8 cellular contexts compared by ENCODE assay signal in the genomic region with DNA sequence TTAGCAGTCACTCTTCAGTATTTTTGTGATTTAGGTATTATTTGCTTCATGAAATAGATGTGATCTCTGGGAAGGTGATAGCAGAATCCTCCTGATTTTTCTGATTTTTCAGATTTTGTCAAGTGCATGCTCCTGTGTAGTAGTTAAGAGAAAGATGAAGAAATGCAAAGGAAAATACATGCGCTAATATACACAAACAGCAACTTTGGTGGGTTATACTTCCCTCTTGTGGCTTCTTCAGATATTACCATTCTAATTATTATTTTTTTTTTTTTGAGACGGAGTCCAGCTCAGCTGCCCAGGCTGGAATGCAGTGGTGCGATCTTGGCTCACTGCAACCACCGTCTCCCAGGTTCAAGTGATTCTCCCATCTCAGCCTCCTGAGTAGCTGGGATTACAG. TPM values are rescaled to one million over a fixed set of nuclear protein-coding genes. Genes with fewer than 3 reads are reported as not detected.
DNase-seq lines count a peak whose midpoint lies in the region; ATAC-seq and TF ChIP-seq lines count a peak whose summit lies in the region.

No MANE protein-coding gene starts in this region.

- H3K9me3 Mint-ChIP-seq in endodermal cell, result no peaks in the 10 kb centered on the region

- H3K27me3 Mint-ChIP-seq in endodermal cell (ENCODE audit: insufficient read depth), result no peaks in the 10 kb centered on the region

- peaks cover 95% of the 10 kb centered on the region for H3K79me2 ChIP-seq in DND-41 (ENCODE audit: insufficient read depth, low read length)
- peaks cover 18% of the 10 kb centered on the region for H3K79me2 ChIP-seq in osteoblast (ENCODE audit: insufficient read depth, low read length)

- no peak overlapping the region for H3K27ac ChIP-seq in DND-41 (ENCODE audit: low read length)
- no peak overlapping the region for H3K27ac ChIP-seq in endodermal cell (ENCODE audit: low read depth, low read length)
- no peak overlapping the region for H3K27ac ChIP-seq in osteoblast (ENCODE audit: low read depth, low read length)

- intact Hi-C loops in lower leg skin (cut with DNase I; ENCODE audit: low total_unique reads), result no loop called here

- peak; percentile 52 for TF ChIP-seq CTCF in DND-41 (IDR thresholded peaks at IDR 0.05; ENCODE audit: borderline replicate concordance, extremely low read depth, low read length, poor library complexity, severe bottlenecking)
- TF ChIP-seq CTCF in endodermal cell (conservative IDR thresholded peaks at IDR 0.05), result peak; percentile 74
- TF ChIP-seq CTCF in osteoblast (IDR thresholded peaks at IDR 0.05; ENCODE audit: extremely low read depth, low read depth, low read length), result peak; percentile 48
- no peak for TF ChIP-seq CTCF in lower leg skin (IDR thresholded peaks at IDR 0.05)

- no peak for DNase-seq in DND-41
- DNase-seq in NOMO-1 treated with dmso at 0.1 percent for 144 hours (lab: John Stamatoyannopoulos, UW; ENCODE audit: unreplicated experiment), result peak; percentile 56
- no peak for DNase-seq in endodermal cell
- DNase-seq in osteoblast (ENCODE audit: insufficient read length, low spot score, missing footprints), result no peak
- DNase-seq in lower leg skin (ENCODE audit: low spot score in 2 of 2), result no peak
- DNase-seq in KG1 (lab: John Stamatoyannopoulos, UW), result no peak

- no peaks in the 10 kb centered on the region for H3K4me1 ChIP-seq in DND-41 (ENCODE audit: insufficient read depth, low read length)
- no peaks in the 10 kb centered on the region for H3K4me1 ChIP-seq in endodermal cell (ENCODE audit: control insufficient read depth, insufficient read depth, low read length)
- H3K4me1 ChIP-seq in osteoblast (ENCODE audit: insufficient read depth, low read length), result peaks cover 31% of the 10 kb centered on the region

- peaks cover 67% of the 10 kb centered on the region for H4K20me1 ChIP-seq in DND-41 (ENCODE audit: insufficient read depth, low read length)
- no peaks in the 10 kb centered on the region for H4K20me1 ChIP-seq in osteoblast (ENCODE audit: insufficient read depth, low read length)

- H3K9me3 ChIP-seq in DND-41 (ENCODE audit: insufficient read depth, low read length, severe bottlenecking) (no peaks in the 10 kb centered on the region), endodermal cell (ENCODE audit: control insufficient read depth, low read length) (peaks cover 6% of the 10 kb centered on the region), osteoblast (ENCODE audit: low read depth, low read length) (no peaks in the 10 kb centered on the region)

- H3K27me3 ChIP-seq in DND-41 (ENCODE audit: insufficient read depth, low read length, poor library complexity) (no peaks in the 10 kb centered on the region), endodermal cell (ENCODE audit: control insufficient read depth, insufficient read depth, low read length, poor library complexity, severe bottlenecking) (no peaks in the 10 kb centered on the region), osteoblast (ENCODE audit: insufficient read depth, low read length) (no peaks in the 10 kb centered on the region)

- WGBS in endodermal cell (ENCODE audit: insufficient coverage in 1 of 2, insufficient read length in 1 of 2), 2 experiments, result 96 to 100% methylated on average over 3 to 4 of the region's 4 CpGs
- 49 to 59% methylated on average over 4 of the region's 4 CpGs for WGBS in lower leg skin, 2 donors

- no peak overlapping the region for H3K4me3 ChIP-seq in DND-41 (ENCODE audit: low read depth in 1 of 2, low read length in 2 of 2)
- H3K4me3 ChIP-seq in endodermal cell (ENCODE audit: low read length), result no peak overlapping the region
- no peak overlapping the region for H3K4me3 ChIP-seq in osteoblast (ENCODE audit: insufficient read depth, low read length)
- H3K4me3 ChIP-seq in lower leg skin (ENCODE audit: low read depth, poor library complexity, severe bottlenecking), result no peak overlapping the region

- ATAC-seq in DND-41 (ENCODE audit: insufficient read depth, low read depth) (peak; percentile 47; the same call in 1 of the 3 replicates), GM21360 (IDR thresholded peaks at IDR 0.05; ENCODE audit: unreplicated experiment) (peak; percentile 50), HG03108 (IDR thresholded peaks at IDR 0.05; ENCODE audit: unreplicated experiment) (no peak)

- no peaks in the 10 kb centered on the region for H3K4me1 Mint-ChIP-seq in endodermal cell

- TF ChIP-seq POLR2A in lower leg skin (IDR thresholded peaks at IDR 0.05), result no peak

- no peak overlapping the region for H3K4me3 Mint-ChIP-seq in endodermal cell

- H2AFZ ChIP-seq in DND-41 (ENCODE audit: low read depth, low read length) (no peak overlapping the region), osteoblast (ENCODE audit: low read length) (no peak overlapping the region)

- peaks cover 97% of the 10 kb centered on the region for H3K36me3 ChIP-seq in DND-41 (ENCODE audit: insufficient read depth, low read length)
- peaks cover 92% of the 10 kb centered on the region for H3K36me3 ChIP-seq in endodermal cell (ENCODE audit: control insufficient read depth, insufficient read depth, low read length)
- peaks cover 11% of the 10 kb centered on the region for H3K36me3 ChIP-seq in osteoblast (ENCODE audit: insufficient read depth, low read length)

- peaks cover 74% of the 10 kb centered on the region for H3K36me3 Mint-ChIP-seq in endodermal cell (ENCODE audit: low read depth)

- H3K27ac Mint-ChIP-seq in endodermal cell, result peak overlapping the region; percentile 3

- H3K4me2 ChIP-seq in DND-41 (ENCODE audit: insufficient read depth, low read length) (no peak overlapping the region), osteoblast (ENCODE audit: insufficient read depth, low read length) (no peak overlapping the region)

- H3K9ac ChIP-seq in DND-41 (ENCODE audit: low read depth, low read length) (no peak overlapping the region), endodermal cell (ENCODE audit: extremely low read depth, low read length, poor library complexity, severe bottlenecking) (no peak overlapping the region)

RNA-seq across cellular contexts. Expression of a gene that starts 31.7 kb away (rescaled TPM):
- total RNA-seq in endodermal cell (100 to 1,000 TPM; 185 to 205 TPM), osteoblast (7.2 and 7.7 TPM in 2 replicates), lower leg skin (10 to 100 TPM in 2 of 4 donors, 1 to 10 TPM in 2; 9.2 to 20.7 (median 9.9) TPM)
- 204 TPM for polyA plus RNA-seq in endodermal cell (2013, experiment 1 of 2)
- polyA plus RNA-seq in endodermal cell (2013, experiment 2 of 2), result 208 TPM

Comparison
In these comparisons a context has a peak if more than half of its experiments do, and no peak if none do; other contexts are left out.
1. CTCF ChIP-seq: peak in DND-41 (single experiment), endodermal cell (single experiment) and osteoblast (single experiment); none in lower leg skin (0 of 3).
2. RNA of a gene that starts 31.7 kb away (total RNA-seq): 185 to 205 TPM in endodermal cell; 9.2 to 20.7 TPM in lower leg skin and 7.2 to 7.7 TPM in osteoblast; every median in the first group is over 4 times any median in the second.